9 cellular contexts compared by ENCODE assay signal in genomic region chr18:904135-905090, GRCh38. TPM values are rescaled to one million over a fixed set of nuclear protein-coding genes. Genes with fewer than 3 reads are reported as not detected.
DNase-seq lines count a peak whose midpoint lies in the region; ATAC-seq and TF ChIP-seq lines count a peak whose summit lies in the region.
"Had no signal": no experiment of that assay in that cellular context is flagged by ENCODE, and none has a peak within 500 bp of the region (broad histone marks: within the 10 kb centered on the region; RNA-seq: fewer than 3 reads in every experiment).

ADCYAP1 (plus strand) TSS chr18:904871; CDS start chr18:905387, 516 bp downstream.

- peaks cover 95% of the 10 kb centered on the region for H3K27me3 ChIP-seq in neural cell (ENCODE audit: insufficient read depth, low read depth, low read length)

- peak; percentile 37 for DNase-seq in NCI-H146 (lab: John Stamatoyannopoulos, UW)
- DNase-seq in NCI-H146 treated with DMSO at 0.1 percent for 48 hours (lab: John Stamatoyannopoulos, UW; ENCODE audit: unreplicated experiment) = no peak
- DNase-seq in NCI-H2029 treated with DMSO at 0.1 percent for 48 hours (lab: John Stamatoyannopoulos, UW) = peak; percentile 33
- peak; percentile 38 for DNase-seq in astrocyte of the hippocampus (ENCODE audit: low read depth, low spot score)
- no peak for DNase-seq in middle frontal gyrus (ENCODE audit: extremely low spot score, low spot score)
- no peak for DNase-seq in cortex of kidney (lab: John Stamatoyannopoulos, UW)

- H3K9me3 ChIP-seq in neural cell (ENCODE audit: low read length) = no peaks in the 10 kb centered on the region
- H3K9me3 ChIP-seq: breast epithelium had no signal

- no peaks in the 10 kb centered on the region for H3K36me3 ChIP-seq in neural cell (ENCODE audit: insufficient read depth, low read length)
- H3K36me3 ChIP-seq: breast epithelium had no signal

- no peak for ATAC-seq in HG03520 (IDR thresholded peaks at IDR 0.05; ENCODE audit: unreplicated experiment)

- peak; percentile 48 for TF ChIP-seq RAD21 in neural cell (conservative IDR thresholded peaks at IDR 0.05)

- H3K9me2 ChIP-seq in neural cell (ENCODE audit: insufficient read depth, low read length) = no peaks in the 10 kb centered on the region

- no peak within 1 kb of the TSS for H2AFZ ChIP-seq in neural cell (ENCODE audit: low read depth, low read length)

- no peak within 1 kb of the TSS for H3K9ac ChIP-seq in neural cell (ENCODE audit: low read length)

- no peaks in the 10 kb centered on the region for H3K79me2 ChIP-seq in neural cell (replicated peaks; ENCODE audit: insufficient read depth, low read length)

- H3K27ac ChIP-seq in neural cell (ENCODE audit: low read length) = no peak within 1 kb of the TSS
- H3K27ac ChIP-seq: breast epithelium had no signal

- H3F3A ChIP-seq in neural cell (ENCODE audit: insufficient read depth, low read length, poor library complexity, severe bottlenecking) = no peaks in the 10 kb centered on the region

- no peak for TF ChIP-seq EP300 in neural cell (conservative IDR thresholded peaks at IDR 0.05; ENCODE audit: poor library complexity, severe bottlenecking)

- H3K4me2 ChIP-seq in neural cell (ENCODE audit: low read length) = no peak within 1 kb of the TSS

- H3K4me3 ChIP-seq in neural cell (ENCODE audit: low read length) = peak within 1 kb of the TSS; percentile 65

- TF ChIP-seq CTCF in neural cell (IDR thresholded peaks at IDR 0.05; ENCODE audit: poor library complexity, severe bottlenecking) = peak; percentile 57

- no peaks in the 10 kb centered on the region for H4K20me1 ChIP-seq in neural cell (ENCODE audit: insufficient read depth)

TF ChIP-seq in neural cell, 6 proteins besides CTCF, POLR2A, EP300 and RAD21:
- TF ChIP-seq SMC3 (conservative IDR thresholded peaks at IDR 0.05; ENCODE audit: poor library complexity) (peak; percentile 38), EZH2 (IDR thresholded peaks at IDR 0.05; ENCODE audit: borderline replicate concordance, insufficient read depth, low read length, poor library complexity, severe bottlenecking) (peak; percentile 97), TAF1 (IDR thresholded peaks at IDR 0.05; ENCODE audit: low read depth) (no peak), MXI1 (conservative IDR thresholded peaks at IDR 0.05; ENCODE audit: poor library complexity, severe bottlenecking) (no peak), POLR2AphosphoS5 (IDR thresholded peaks at IDR 0.05) (peak; percentile 25), REST (IDR thresholded peaks at IDR 0.05; ENCODE audit: borderline replicate concordance) (no peak)

RNA-seq across cellular contexts. Expression of gene ADCYAP1, which starts in this region (rescaled TPM):
- polyA plus RNA-seq in neural cell = 0.98 and 1.2 TPM in 2 replicates
- polyA minus RNA-seq in neural cell = 0.46 and 0.49 TPM in 2 replicates

Comparison
In these comparisons a context has a peak if more than half of its experiments do, and no peak if none do; other contexts are left out.
1. DNase-seq: peak in NCI-H146 (single experiment), NCI-H2029 treated with DMSO at 0.1 percent for 48 hours (single experiment) and astrocyte of the hippocampus (single experiment); none in NCI-H146 treated with DMSO at 0.1 percent for 48 hours (single experiment), middle frontal gyrus (single experiment) and cortex of kidney (single experiment).